In genomic region chr1:21327566-21328323, GRCh38 we compare ENCODE assay signal across 1 cellular context.
TF ChIP-seq lines count a peak whose summit lies in the region.

No MANE protein-coding gene starts in this region.

TF ChIP-seq in K562, 482 proteins besides CTCF, POLR2A, EP300 and RAD21 (continued from another document and continues in another):
- no peak for TF ChIP-seq ARID4B (CRISPR knock-in tag; IDR thresholded peaks at IDR 0.05)
- no peak for TF ChIP-seq TGIF2 (CRISPR knock-in tag; IDR thresholded peaks at IDR 0.05)
- TF ChIP-seq ZFX (CRISPR knock-in tag; IDR thresholded peaks at IDR 0.05) = no peak
- TF ChIP-seq DIDO1 (tag; IDR thresholded peaks at IDR 0.05; ENCODE audit: low read depth) = no peak
- no peak for TF ChIP-seq MCM7 (IDR thresholded peaks at IDR 0.05)
- no peak for TF ChIP-seq ZNF780A (CRISPR knock-in tag; IDR thresholded peaks at IDR 0.05)
- no peak for TF ChIP-seq NONO (IDR thresholded peaks at IDR 0.05; ENCODE audit: low read depth in 2 of 2, low read length in 1 of 2)
- TF ChIP-seq PHB2 (IDR thresholded peaks at IDR 0.05; ENCODE audit: low read depth) = no peak
- TF ChIP-seq, protein P1, sequence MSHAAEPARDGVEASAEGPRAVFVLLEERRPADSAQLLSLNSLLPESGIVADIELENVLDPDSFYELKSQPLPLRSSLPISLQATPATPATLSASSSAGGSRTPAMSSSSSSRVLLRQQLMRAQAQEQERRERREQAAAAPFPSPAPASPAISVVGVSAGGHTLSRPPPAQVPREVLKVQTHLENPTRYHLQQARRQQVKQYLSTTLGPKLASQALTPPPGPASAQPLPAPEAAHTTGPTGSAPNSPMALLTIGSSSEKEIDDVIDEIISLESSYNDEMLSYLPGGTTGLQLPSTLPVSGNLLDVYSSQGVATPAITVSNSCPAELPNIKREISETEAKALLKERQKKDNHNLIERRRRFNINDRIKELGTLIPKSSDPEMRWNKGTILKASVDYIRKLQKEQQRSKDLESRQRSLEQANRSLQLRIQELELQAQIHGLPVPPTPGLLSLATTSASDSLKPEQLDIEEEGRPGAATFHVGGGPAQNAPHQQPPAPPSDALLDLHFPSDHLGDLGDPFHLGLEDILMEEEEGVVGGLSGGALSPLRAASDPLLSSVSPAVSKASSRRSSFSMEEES (CRISPR knock-in tag; IDR thresholded peaks at IDR 0.05) = no peak
- no peak for TF ChIP-seq MECOM (CRISPR knock-in tag; IDR thresholded peaks at IDR 0.05)
- TF ChIP-seq ZMIZ1 (IDR thresholded peaks at IDR 0.05; ENCODE audit: low read depth in 2 of 2, low read length in 2 of 2) = no peak
- TF ChIP-seq TSHZ1 (CRISPR knock-in tag; IDR thresholded peaks at IDR 0.05) = no peak
- 0 out of 2 replicates have a peak, but pooled peaks have one; percentile 7 for TF ChIP-seq FOXK1 (CRISPR knock-in tag; IDR thresholded peaks at IDR 0.05; ENCODE audit: borderline replicate concordance)
- no peak for TF ChIP-seq ZNF764 (CRISPR knock-in tag; IDR thresholded peaks at IDR 0.05; ENCODE audit: low read depth)
- TF ChIP-seq HLTF (IDR thresholded peaks at IDR 0.05) = no peak
- peak in 1 of 2 experiments; percentile 24; a peak in 1 of 4 replicates for TF ChIP-seq KDM1A (IDR thresholded peaks at IDR 0.05)
- no peak for TF ChIP-seq KAT7 (CRISPR knock-in tag; IDR thresholded peaks at IDR 0.05; ENCODE audit: borderline replicate concordance)
- no peak for TF ChIP-seq RBM14 (IDR thresholded peaks at IDR 0.05; ENCODE audit: borderline replicate concordance, insufficient read depth, low read depth, low read length)
- TF ChIP-seq BCOR (IDR thresholded peaks at IDR 0.05) = peak; percentile 39; the same call in 1 of the 2 replicates
- TF ChIP-seq HNRNPL (IDR thresholded peaks at IDR 0.05; ENCODE audit: low read depth, low read length) = no peak
- TF ChIP-seq KLF10 (CRISPR knock-in tag; IDR thresholded peaks at IDR 0.05) = no peak
- TF ChIP-seq VEZF1 (CRISPR knock-in tag; IDR thresholded peaks at IDR 0.05) = no peak
- TF ChIP-seq, protein P2, sequence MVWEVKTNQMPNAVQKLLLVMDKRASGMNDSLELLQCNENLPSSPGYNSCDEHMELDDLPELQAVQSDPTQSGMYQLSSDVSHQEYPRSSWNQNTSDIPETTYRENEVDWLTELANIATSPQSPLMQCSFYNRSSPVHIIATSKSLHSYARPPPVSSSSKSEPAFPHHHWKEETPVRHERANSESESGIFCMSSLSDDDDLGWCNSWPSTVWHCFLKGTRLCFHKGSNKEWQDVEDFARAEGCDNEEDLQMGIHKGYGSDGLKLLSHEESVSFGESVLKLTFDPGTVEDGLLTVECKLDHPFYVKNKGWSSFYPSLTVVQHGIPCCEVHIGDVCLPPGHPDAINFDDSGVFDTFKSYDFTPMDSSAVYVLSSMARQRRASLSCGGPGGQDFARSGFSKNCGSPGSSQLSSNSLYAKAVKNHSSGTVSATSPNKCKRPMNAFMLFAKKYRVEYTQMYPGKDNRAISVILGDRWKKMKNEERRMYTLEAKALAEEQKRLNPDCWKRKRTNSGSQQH (CRISPR knock-in tag; IDR thresholded peaks at IDR 0.05) = no peak
- TF ChIP-seq FOSL1 (tag; conservative IDR thresholded peaks at IDR 0.05) = no peak
- TF ChIP-seq, protein P3, sequence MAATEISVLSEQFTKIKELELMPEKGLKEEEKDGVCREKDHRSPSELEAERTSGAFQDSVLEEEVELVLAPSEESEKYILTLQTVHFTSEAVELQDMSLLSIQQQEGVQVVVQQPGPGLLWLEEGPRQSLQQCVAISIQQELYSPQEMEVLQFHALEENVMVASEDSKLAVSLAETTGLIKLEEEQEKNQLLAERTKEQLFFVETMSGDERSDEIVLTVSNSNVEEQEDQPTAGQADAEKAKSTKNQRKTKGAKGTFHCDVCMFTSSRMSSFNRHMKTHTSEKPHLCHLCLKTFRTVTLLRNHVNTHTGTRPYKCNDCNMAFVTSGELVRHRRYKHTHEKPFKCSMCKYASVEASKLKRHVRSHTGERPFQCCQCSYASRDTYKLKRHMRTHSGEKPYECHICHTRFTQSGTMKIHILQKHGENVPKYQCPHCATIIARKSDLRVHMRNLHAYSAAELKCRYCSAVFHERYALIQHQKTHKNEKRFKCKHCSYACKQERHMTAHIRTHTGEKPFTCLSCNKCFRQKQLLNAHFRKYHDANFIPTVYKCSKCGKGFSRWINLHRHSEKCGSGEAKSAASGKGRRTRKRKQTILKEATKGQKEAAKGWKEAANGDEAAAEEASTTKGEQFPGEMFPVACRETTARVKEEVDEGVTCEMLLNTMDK (IDR thresholded peaks at IDR 0.05; ENCODE audit: borderline replicate concordance, insufficient read depth, low read depth, low read length, poor library complexity, severe bottlenecking) = no peak
- TF ChIP-seq SRSF3 (IDR thresholded peaks at IDR 0.05; ENCODE audit: insufficient read depth, low read length) = no peak
- no peak for TF ChIP-seq TRIM24 (IDR thresholded peaks at IDR 0.05)
- no peak for TF ChIP-seq ZNF518B (CRISPR knock-in tag; IDR thresholded peaks at IDR 0.05)
- no peak for TF ChIP-seq DNMT1 (IDR thresholded peaks at IDR 0.05)
